ENCODE assay signal across 8 cellular contexts in genomic region chr15:101294731-101295606, GRCh38. TPM values are rescaled to one million over a fixed set of nuclear protein-coding genes. Genes with fewer than 3 reads are reported as not detected.
A peak's percentile ranks its signal among the peaks of the same experiment; 100 is the strongest.
DNase-seq lines count a peak whose midpoint lies in the region; ATAC-seq and TF ChIP-seq lines count a peak whose summit lies in the region.

Gene SNRPA1 (minus strand): TSS chr15:101295248. CDS start chr15:101295178, 70 bp downstream.

- H3K4me3 ChIP-seq in epithelial cell of esophagus (ENCODE audit: low read length) (peak within 1 kb of the TSS; percentile 95), mucosa of descending colon (peak within 1 kb of the TSS; percentile 68)

- no peaks in the 10 kb centered on the region for H3K36me3 ChIP-seq in mucosa of descending colon (ENCODE audit: low read depth)

- H3K4me1 Mint-ChIP-seq in IgD-negative memory B cell, result peaks cover 34 to 37% (median 36%) of the 10 kb centered on the region in 3 donors

- peaks cover 19% of the 10 kb centered on the region for H3K4me1 ChIP-seq in mucosa of descending colon (ENCODE audit: low read depth)

- H3K27ac Mint-ChIP-seq in IgD-negative memory B cell, result peak within 1 kb of the TSS; percentile 89 to 100 (median 98)

- H3K9me3 Mint-ChIP-seq in IgD-negative memory B cell, result no peaks in the 10 kb centered on the region

- DNase-seq in DMS 273 treated with DMSO at 0.1 percent for 48 hours (lab: John Stamatoyannopoulos, UW) (peak; percentile 63), OCI-M1 (lab: John Stamatoyannopoulos, UW) (peak; percentile 95), activated T-cell treated with anti-CD3 and anti-CD28 coated beads for 24 hours (ENCODE audit: low read depth) (peak; percentile 96), epithelial cell of esophagus (ENCODE audit: low read depth) (peak; percentile 97), mucosa of descending colon (peak; percentile 99)
- peak; percentile 93 to 96 for DNase-seq in stimulated activated CD8-positive, alpha-beta memory T cell treated with anti-CD3 and anti-CD28 coated beads, Interleukin-4, amount 100 ng/mL, for 1 hour (ENCODE audit: low read depth in 2 of 2, low spot score in 1 of 2)

- ATAC-seq in GM21529 (IDR thresholded peaks at IDR 0.05; ENCODE audit: unreplicated experiment) (peak; percentile 75), mucosa of descending colon (peak; percentile 96)

- H3K4me3 Mint-ChIP-seq in IgD-negative memory B cell, result peak within 1 kb of the TSS; percentile 93 to 100 (median 96)

- intact Hi-C loops in mucosa of descending colon (cut with DNase I, micrococcal nuclease), result loop anchor here in 1 of 2 donors (5.0 kb wide), 1 partner anchor 347 kb away; no protein-coding TSS in a partner anchor

- H3K9me3 ChIP-seq in mucosa of descending colon, result no peaks in the 10 kb centered on the region

- no peaks in the 10 kb centered on the region for H3K36me3 Mint-ChIP-seq in IgD-negative memory B cell

- TF ChIP-seq CTCF in epithelial cell of esophagus (IDR thresholded peaks at IDR 0.05; ENCODE audit: insufficient read depth, low read depth, low read length, missing control alignments), result no peak
- no peak for TF ChIP-seq CTCF in mucosa of descending colon (IDR thresholded peaks at IDR 0.05)

- H3K27me3 Mint-ChIP-seq in IgD-negative memory B cell, result no peaks in the 10 kb centered on the region

RNA-seq across cellular contexts. Expression of gene SNRPA1, which starts in this region (rescaled TPM):
- 73.1 TPM for polyA plus RNA-seq in IgD-negative memory B cell
- 10 to 100 TPM; 41.5 to 55.1 (median 52.1) TPM for total RNA-seq in mucosa of descending colon

Comparison
In these comparisons a context has a peak if more than half of its experiments do, and no peak if none do; other contexts are left out.
1. Peak in every context shown above with its lines: DNase-seq, ATAC-seq and H3K4me3 ChIP-seq.